1 cellular context compared by ENCODE assay signal in genomic region chr1:217924924-217925323, GRCh38.
TF ChIP-seq lines count a peak whose summit lies in the region.

No MANE protein-coding gene starts in this region.

TF ChIP-seq in GM23338, 12 proteins besides CTCF, POLR2A, EP300 and RAD21 (continued from another document):
- TF ChIP-seq, protein P1, sequence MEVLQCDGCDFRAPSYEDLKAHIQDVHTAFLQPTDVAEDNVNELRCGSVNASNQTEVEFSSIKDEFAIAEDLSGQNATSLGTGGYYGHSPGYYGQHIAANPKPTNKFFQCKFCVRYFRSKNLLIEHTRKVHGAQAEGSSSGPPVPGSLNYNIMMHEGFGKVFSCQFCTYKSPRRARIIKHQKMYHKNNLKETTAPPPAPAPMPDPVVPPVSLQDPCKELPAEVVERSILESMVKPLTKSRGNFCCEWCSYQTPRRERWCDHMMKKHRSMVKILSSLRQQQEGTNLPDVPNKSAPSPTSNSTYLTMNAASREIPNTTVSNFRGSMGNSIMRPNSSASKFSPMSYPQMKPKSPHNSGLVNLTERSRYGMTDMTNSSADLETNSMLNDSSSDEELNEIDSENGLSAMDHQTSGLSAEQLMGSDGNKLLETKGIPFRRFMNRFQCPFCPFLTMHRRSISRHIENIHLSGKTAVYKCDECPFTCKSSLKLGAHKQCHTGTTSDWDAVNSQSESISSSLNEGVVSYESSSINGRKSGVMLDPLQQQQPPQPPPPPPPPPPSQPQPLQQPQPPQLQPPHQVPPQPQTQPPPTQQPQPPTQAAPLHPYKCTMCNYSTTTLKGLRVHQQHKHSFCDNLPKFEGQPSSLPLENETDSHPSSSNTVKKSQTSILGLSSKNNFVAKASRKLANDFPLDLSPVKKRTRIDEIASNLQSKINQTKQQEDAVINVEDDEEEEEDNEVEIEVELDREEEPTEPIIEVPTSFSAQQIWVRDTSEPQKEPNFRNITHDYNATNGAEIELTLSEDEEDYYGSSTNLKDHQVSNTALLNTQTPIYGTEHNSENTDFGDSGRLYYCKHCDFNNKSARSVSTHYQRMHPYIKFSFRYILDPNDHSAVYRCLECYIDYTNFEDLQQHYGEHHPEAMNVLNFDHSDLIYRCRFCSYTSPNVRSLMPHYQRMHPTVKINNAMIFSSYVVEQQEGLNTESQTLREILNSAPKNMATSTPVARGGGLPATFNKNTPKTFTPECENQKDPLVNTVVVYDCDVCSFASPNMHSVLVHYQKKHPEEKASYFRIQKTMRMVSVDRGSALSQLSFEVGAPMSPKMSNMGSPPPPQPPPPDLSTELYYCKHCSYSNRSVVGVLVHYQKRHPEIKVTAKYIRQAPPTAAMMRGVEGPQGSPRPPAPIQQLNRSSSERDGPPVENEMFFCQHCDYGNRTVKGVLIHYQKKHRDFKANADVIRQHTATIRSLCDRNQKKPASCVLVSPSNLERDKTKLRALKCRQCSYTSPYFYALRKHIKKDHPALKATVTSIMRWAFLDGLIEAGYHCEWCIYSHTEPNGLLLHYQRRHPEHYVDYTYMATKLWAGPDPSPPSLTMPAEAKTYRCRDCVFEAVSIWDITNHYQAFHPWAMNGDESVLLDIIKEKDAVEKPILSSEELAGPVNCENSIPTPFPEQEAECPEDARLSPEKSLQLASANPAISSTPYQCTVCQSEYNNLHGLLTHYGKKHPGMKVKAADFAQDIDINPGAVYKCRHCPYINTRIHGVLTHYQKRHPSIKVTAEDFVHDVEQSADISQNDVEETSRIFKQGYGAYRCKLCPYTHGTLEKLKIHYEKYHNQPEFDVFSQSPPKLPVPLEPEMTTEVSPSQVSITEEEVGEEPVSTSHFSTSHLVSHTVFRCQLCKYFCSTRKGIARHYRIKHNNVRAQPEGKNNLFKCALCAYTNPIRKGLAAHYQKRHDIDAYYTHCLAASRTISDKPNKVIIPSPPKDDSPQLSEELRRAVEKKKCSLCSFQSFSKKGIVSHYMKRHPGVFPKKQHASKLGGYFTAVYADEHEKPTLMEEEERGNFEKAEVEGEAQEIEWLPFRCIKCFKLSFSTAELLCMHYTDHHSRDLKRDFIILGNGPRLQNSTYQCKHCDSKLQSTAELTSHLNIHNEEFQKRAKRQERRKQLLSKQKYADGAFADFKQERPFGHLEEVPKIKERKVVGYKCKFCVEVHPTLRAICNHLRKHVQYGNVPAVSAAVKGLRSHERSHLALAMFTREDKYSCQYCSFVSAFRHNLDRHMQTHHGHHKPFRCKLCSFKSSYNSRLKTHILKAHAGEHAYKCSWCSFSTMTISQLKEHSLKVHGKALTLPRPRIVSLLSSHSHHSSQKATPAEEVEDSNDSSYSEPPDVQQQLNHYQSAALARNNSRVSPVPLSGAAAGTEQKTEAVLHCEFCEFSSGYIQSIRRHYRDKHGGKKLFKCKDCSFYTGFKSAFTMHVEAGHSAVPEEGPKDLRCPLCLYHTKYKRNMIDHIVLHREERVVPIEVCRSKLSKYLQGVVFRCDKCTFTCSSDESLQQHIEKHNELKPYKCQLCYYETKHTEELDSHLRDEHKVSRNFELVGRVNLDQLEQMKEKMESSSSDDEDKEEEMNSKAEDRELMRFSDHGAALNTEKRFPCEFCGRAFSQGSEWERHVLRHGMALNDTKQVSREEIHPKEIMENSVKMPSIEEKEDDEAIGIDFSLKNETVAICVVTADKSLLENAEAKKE (CRISPR knock-in tag; IDR thresholded peaks at IDR 0.05) = no peak
- no peak for TF ChIP-seq ETS1 (IDR thresholded peaks at IDR 0.05)
- no peak for TF ChIP-seq JUNB (IDR thresholded peaks at IDR 0.05; ENCODE audit: unreplicated experiment)
- no peak for TF ChIP-seq EZH2 (IDR thresholded peaks at IDR 0.05; ENCODE audit: low read depth, unreplicated experiment)
- TF ChIP-seq CREB1 (CRISPR knock-in tag; IDR thresholded peaks at IDR 0.05; ENCODE audit: low read depth) = no peak
- TF ChIP-seq, protein P2, sequence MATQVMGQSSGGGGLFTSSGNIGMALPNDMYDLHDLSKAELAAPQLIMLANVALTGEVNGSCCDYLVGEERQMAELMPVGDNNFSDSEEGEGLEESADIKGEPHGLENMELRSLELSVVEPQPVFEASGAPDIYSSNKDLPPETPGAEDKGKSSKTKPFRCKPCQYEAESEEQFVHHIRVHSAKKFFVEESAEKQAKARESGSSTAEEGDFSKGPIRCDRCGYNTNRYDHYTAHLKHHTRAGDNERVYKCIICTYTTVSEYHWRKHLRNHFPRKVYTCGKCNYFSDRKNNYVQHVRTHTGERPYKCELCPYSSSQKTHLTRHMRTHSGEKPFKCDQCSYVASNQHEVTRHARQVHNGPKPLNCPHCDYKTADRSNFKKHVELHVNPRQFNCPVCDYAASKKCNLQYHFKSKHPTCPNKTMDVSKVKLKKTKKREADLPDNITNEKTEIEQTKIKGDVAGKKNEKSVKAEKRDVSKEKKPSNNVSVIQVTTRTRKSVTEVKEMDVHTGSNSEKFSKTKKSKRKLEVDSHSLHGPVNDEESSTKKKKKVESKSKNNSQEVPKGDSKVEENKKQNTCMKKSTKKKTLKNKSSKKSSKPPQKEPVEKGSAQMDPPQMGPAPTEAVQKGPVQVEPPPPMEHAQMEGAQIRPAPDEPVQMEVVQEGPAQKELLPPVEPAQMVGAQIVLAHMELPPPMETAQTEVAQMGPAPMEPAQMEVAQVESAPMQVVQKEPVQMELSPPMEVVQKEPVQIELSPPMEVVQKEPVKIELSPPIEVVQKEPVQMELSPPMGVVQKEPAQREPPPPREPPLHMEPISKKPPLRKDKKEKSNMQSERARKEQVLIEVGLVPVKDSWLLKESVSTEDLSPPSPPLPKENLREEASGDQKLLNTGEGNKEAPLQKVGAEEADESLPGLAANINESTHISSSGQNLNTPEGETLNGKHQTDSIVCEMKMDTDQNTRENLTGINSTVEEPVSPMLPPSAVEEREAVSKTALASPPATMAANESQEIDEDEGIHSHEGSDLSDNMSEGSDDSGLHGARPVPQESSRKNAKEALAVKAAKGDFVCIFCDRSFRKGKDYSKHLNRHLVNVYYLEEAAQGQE (IDR thresholded peaks at IDR 0.05; ENCODE audit: unreplicated experiment) = no peak
- TF ChIP-seq ZNF331 (CRISPR knock-in tag; IDR thresholded peaks at IDR 0.05; ENCODE audit: low read depth) = no peak
- no peak for TF ChIP-seq POLR2AphosphoS5 (IDR thresholded peaks at IDR 0.05; ENCODE audit: low read depth)
- no peak for TF ChIP-seq EZH2phosphoT487 (IDR thresholded peaks at IDR 0.05; ENCODE audit: unreplicated experiment)
- no peak for TF ChIP-seq STAT1 (IDR thresholded peaks at IDR 0.05; ENCODE audit: unreplicated experiment)
